ENCODE assay signal across 9 cellular contexts in the genomic region with DNA sequence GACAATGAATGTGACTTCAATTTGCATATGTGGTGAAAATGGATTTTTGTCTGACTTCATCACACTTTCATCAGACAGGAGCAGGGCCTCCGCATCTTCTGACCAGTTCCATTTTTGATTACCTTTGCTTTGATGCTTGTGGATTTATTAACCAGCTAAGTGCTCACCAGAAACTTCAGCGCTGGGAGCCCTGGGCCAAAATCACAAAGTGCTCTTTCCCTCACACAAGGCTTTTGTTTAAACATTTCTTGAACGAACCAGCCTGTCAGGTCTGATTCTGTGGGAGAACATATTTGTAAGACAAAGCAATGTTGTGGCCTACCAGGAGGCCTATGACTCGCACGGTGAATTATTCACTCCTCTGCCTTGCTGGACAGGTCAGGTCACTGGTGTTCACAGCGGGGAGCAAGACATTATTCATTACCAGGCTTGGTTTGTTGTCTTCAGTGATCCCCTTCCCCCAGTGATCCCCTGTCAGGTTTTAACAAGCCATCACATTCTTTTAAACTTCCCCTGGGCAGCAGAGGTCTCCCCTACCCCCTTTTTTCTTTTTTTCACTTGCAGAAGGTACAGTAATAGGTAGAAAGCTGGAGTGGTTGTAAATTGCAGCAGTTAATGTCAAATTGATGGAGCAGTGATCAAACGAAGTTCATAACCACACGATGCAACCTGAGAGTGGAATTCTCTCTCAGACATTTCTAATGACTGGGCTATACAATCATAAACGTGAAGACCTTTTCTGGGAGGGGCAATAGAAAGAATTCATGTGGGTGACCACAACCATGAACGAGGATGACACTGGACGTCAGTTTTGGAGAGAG.
DNase-seq lines count a peak whose midpoint lies in the region; ATAC-seq and TF ChIP-seq lines count a peak whose summit lies in the region.
"Had no signal": no experiment of that assay in that cellular context is flagged by ENCODE, and none has a peak within 500 bp of the region (broad histone marks: within the 10 kb centered on the region; RNA-seq: fewer than 3 reads in every experiment).

No MANE protein-coding gene starts in this region.

- ATAC-seq in psoas muscle: no peak

- WGBS in iPS DF 6.9 (ENCODE audit: insufficient coverage, insufficient read length): no CpG with 5 or more reads among the region's 11 CpGs
- WGBS in psoas muscle, 3 donors: 74 to 79% (median 75%) methylated on average over 11 of the region's 11 CpGs

- H3K36me3 ChIP-seq in SJCRH30: no peaks in the 10 kb centered on the region
- H3K36me3 ChIP-seq in iPS DF 6.9 (ENCODE audit: control insufficient read depth, insufficient read depth, low read length): no peaks in the 10 kb centered on the region
- no peaks in the 10 kb centered on the region for H3K36me3 ChIP-seq in psoas muscle (ENCODE audit: insufficient read depth in 1 of 2, low read depth in 1 of 2)

- CTCF ChIA-PET in AG04450 (lab: Charles Lee): interaction anchor here (0.6 kb wide), 1 partner anchor 33 kb away, joined by 5 read pairs; no protein-coding TSS in a partner anchor

- H3K4me3 ChIP-seq in AG04450 (ENCODE audit: low read depth, low read length): no peak overlapping the region
- H3K4me3 ChIP-seq in SJCRH30: no peak overlapping the region
- H3K4me3 ChIP-seq in iPS DF 6.9 (ENCODE audit: low read length): no peak overlapping the region
- no peak overlapping the region for H3K4me3 ChIP-seq in psoas muscle

- DNase-seq in AG04450 (ENCODE audit: low read depth, low spot score): peak; percentile 81
- DNase-seq in HCEC 1CT: peak; percentile 84
- peak; percentile 37 to 42 for DNase-seq in SJCRH30
- peak; percentile 95 for DNase-seq in iPS DF 6.9 (ENCODE audit: low read depth, low spot score)
- no peak for DNase-seq in GM19238 (ENCODE audit: insufficient read length, low spot score)
- DNase-seq in psoas muscle: no peak
- DNase-seq in NCI-H82 (lab: John Stamatoyannopoulos, UW): no peak
- no peak for DNase-seq in effector CD8-positive, alpha-beta T cell (lab: John Stamatoyannopoulos, UW)

- POLR2A ChIA-PET in AG04450 (lab: Yijun Ruan, JAX): no interaction called here

- intact Hi-C loops in psoas muscle (cut with DNase I): no loop called here

- H3K9me3 ChIP-seq in AG04450 (ENCODE audit: control insufficient read depth, insufficient read depth, low read length) (no peaks in the 10 kb centered on the region), SJCRH30 (replicated peaks) (no peaks in the 10 kb centered on the region), iPS DF 6.9 (ENCODE audit: control insufficient read depth, insufficient read depth, low read length) (no peaks in the 10 kb centered on the region), psoas muscle (no peaks in the 10 kb centered on the region)

- TF ChIP-seq CTCF in AG04450 (IDR thresholded peaks at IDR 0.05; ENCODE audit: low read depth, low read length) (no peak), psoas muscle (IDR thresholded peaks at IDR 0.05) (no peak)

- H3K27ac ChIP-seq in AG04450 (ENCODE audit: low read depth, low read length) (peak overlapping the region; percentile 86), SJCRH30 (no peak overlapping the region; the same call in 1 of the 2 replicates), iPS DF 6.9 (ENCODE audit: low read length) (no peak overlapping the region), psoas muscle (no peak overlapping the region)
- H3K27ac ChIP-seq: C4-2B had no signal

- H3K27me3 ChIP-seq in AG04450 (ENCODE audit: control insufficient read depth, insufficient read depth, low read length): no peaks in the 10 kb centered on the region
- no peaks in the 10 kb centered on the region for H3K27me3 ChIP-seq in SJCRH30
- H3K27me3 ChIP-seq in iPS DF 6.9 (ENCODE audit: control insufficient read depth, insufficient read depth, low read length): no peaks in the 10 kb centered on the region
- H3K27me3 ChIP-seq in psoas muscle (ENCODE audit: insufficient read depth in 3 of 3, low read length in 2 of 3): no peaks in the 10 kb centered on the region

- H3K4me1 ChIP-seq in SJCRH30 (peaks cover 10% of the 10 kb centered on the region), iPS DF 6.9 (ENCODE audit: control insufficient read depth, insufficient read depth, low read length) (peaks cover 2% of the 10 kb centered on the region; the same call in 1 of the 2 replicates), psoas muscle (peaks cover 19% of the 10 kb centered on the region)

Comparison
In these comparisons a context has a peak if more than half of its experiments do, and no peak if none do; other contexts are left out.
1. DNase-seq: peak in AG04450 (single experiment), HCEC 1CT (single experiment), SJCRH30 (2 of 2) and iPS DF 6.9 (single experiment); none in GM19238 (single experiment), psoas muscle (0 of 2), NCI-H82 (single experiment) and effector CD8-positive, alpha-beta T cell (single experiment).